ENCODE assay signal across 1 cellular context in genomic region chr16:75116081-75116910, GRCh38.
A peak's percentile ranks its signal among the peaks of the same experiment; 100 is the strongest.
TF ChIP-seq lines count a peak whose summit lies in the region.

LDHD (minus strand) TSS chr16:75116780; CDS start chr16:75116720, 60 bp downstream.

TF ChIP-seq in HCT116, 20 proteins besides CTCF, POLR2A, EP300 and RAD21:
- TF ChIP-seq REST (IDR thresholded peaks at IDR 0.05; ENCODE audit: low read depth) = no peak
- no peak for TF ChIP-seq SIN3A (IDR thresholded peaks at IDR 0.05; ENCODE audit: low read depth)
- peak; percentile 49 for TF ChIP-seq YY1 (IDR thresholded peaks at IDR 0.05; ENCODE audit: extremely low read depth, insufficient replicate concordance, low read depth, low read length)
- TF ChIP-seq POLR2AphosphoS5 (IDR thresholded peaks at IDR 0.05; ENCODE audit: low read depth, low read length) = peak; percentile 95
